ENCODE assay signal across 9 cellular contexts in genomic region chr3:112302881-112303761, GRCh38. TPM values are rescaled to one million over a fixed set of nuclear protein-coding genes. Genes with fewer than 3 reads are reported as not detected.
DNase-seq lines count a peak whose midpoint lies in the region; ATAC-seq and TF ChIP-seq lines count a peak whose summit lies in the region.
"Had no signal": no experiment of that assay in that cellular context is flagged by ENCODE, and none has a peak within 500 bp of the region (broad histone marks: within the 10 kb centered on the region; RNA-seq: fewer than 3 reads in every experiment).

No MANE protein-coding gene starts in this region.

- H3K9ac ChIP-seq in muscle layer of colon (ENCODE audit: low read length): peak overlapping the region; percentile 68

- H3K27me3 ChIP-seq in dorsolateral prefrontal cortex: no peaks in the 10 kb centered on the region
- H3K27me3 ChIP-seq in muscle layer of colon (ENCODE audit: control insufficient read depth in 1 of 2, insufficient read depth in 2 of 2, low read length in 2 of 2): no peaks in the 10 kb centered on the region

- H3K4me3 ChIP-seq in dorsolateral prefrontal cortex (peak overlapping the region; percentile 19 to 80 (median 60)), muscle layer of colon (ENCODE audit: low read depth in 1 of 2, low read length in 2 of 2) (peak overlapping the region; percentile 47 to 77)

- H3K36me3 ChIP-seq in muscle layer of colon (ENCODE audit: insufficient read depth, low read length): no peaks in the 10 kb centered on the region

- peak; percentile 35 for DNase-seq in ELR (ENCODE audit: low read depth)
- no peak for DNase-seq in dorsolateral prefrontal cortex
- DNase-seq in NCI-H2107 (lab: John Stamatoyannopoulos, UW): no peak
- no peak for DNase-seq in NCI-H446 (lab: John Stamatoyannopoulos, UW)

- no peak for TF ChIP-seq CTCF in dorsolateral prefrontal cortex (IDR thresholded peaks at IDR 0.05 in 54 of 56, conservative IDR thresholded peaks at IDR 0.05 in 2 of 56; ENCODE audit: low read depth in 1 of 56, partially characterized antibody in 56 of 56)

- intact Hi-C loops in dorsolateral prefrontal cortex (cut with DNase I): no loop called here

- no peaks in the 10 kb centered on the region for H3K9me3 ChIP-seq in muscle layer of colon (ENCODE audit: low read length)

- H3K4me1 ChIP-seq in muscle layer of colon (ENCODE audit: insufficient read depth, low read length): peaks cover 15% of the 10 kb centered on the region

- ATAC-seq in HG03175 (IDR thresholded peaks at IDR 0.05; ENCODE audit: unreplicated experiment) (peak; percentile 52), HG03025 (IDR thresholded peaks at IDR 0.05; ENCODE audit: low FRiP score, unreplicated experiment) (no peak), HG03378 (IDR thresholded peaks at IDR 0.05; ENCODE audit: unreplicated experiment) (no peak)

- H3K27ac ChIP-seq in dorsolateral prefrontal cortex (peak overlapping the region in 14 of 59 donors; percentile 19 to 79 (median 66)), muscle layer of colon (ENCODE audit: low read depth, low read length) (peak overlapping the region; percentile 17)
- H3K27ac ChIP-seq: HL-60 had no signal

RNA-seq across cellular contexts. Expression of gene SLC9C1, which starts 9.1 kb away (rescaled TPM):
- 1 to 10 TPM in 1 of 120 experiments, under 1 TPM in 11, not detected in 108; 0.12 to 1.4 (median 0.27) TPM for total RNA-seq in dorsolateral prefrontal cortex

RNA-seq across cellular contexts. Expression of gene CD200, which starts 29.8 kb away (rescaled TPM):
- total RNA-seq in dorsolateral prefrontal cortex: 100 to 1,000 TPM in 13 of 120 experiments, 10 to 100 TPM in 107; 27.6 to 121 (median 80.1) TPM
